8 cellular contexts compared by ENCODE assay signal in genomic region chr7:75072978-75073282, GRCh38. TPM values are rescaled to one million over a fixed set of nuclear protein-coding genes. Genes with fewer than 3 reads are reported as not detected.
A peak's percentile ranks its signal among the peaks of the same experiment; 100 is the strongest.
DNase-seq lines count a peak whose midpoint lies in the region; ATAC-seq and TF ChIP-seq lines count a peak whose summit lies in the region.

No MANE protein-coding gene starts in this region.

- no peaks in the 10 kb centered on the region for H3K27me3 Mint-ChIP-seq in naive thymus-derived CD4-positive, alpha-beta T cell

- H3F3A ChIP-seq in MM.1S (ENCODE audit: insufficient read depth, low read length), result no peaks in the 10 kb centered on the region

- peaks cover 0 to 14% (median 5%) of the 10 kb centered on the region in 5 donors for H3K36me3 Mint-ChIP-seq in naive thymus-derived CD4-positive, alpha-beta T cell

- peaks cover 32 to 39% (median 37%) of the 10 kb centered on the region in 11 experiments for H3K36me3 ChIP-seq in BLaER1 treated with 17β-estradiol and CSF1 and Interleukin-3, amounts not matched to agents 10 nM and 100 nM
- H3K36me3 ChIP-seq in MM.1S (replicated peaks; ENCODE audit: insufficient read depth, low read length), result no peaks in the 10 kb centered on the region; the same call in 1 of the 2 replicates
- peaks cover 6% of the 10 kb centered on the region for H3K36me3 ChIP-seq in ectodermal cell (ENCODE audit: control insufficient read depth, insufficient read depth, low read length)
- peaks cover 0 to 23% (median 5%) of the 10 kb centered on the region in 3 experiments for H3K36me3 ChIP-seq in naive thymus-derived CD4-positive, alpha-beta T cell (ENCODE audit: control insufficient read depth in 2 of 3, insufficient read depth in 3 of 3, low read length in 3 of 3)

- peak overlapping the region; percentile 76 to 99 (median 90) for H3K4me3 ChIP-seq in BLaER1 treated with 17β-estradiol and CSF1 and Interleukin-3, amounts not matched to agents 10 nM and 100 nM
- H3K4me3 ChIP-seq in MM.1S (ENCODE audit: low read length) (peak overlapping the region; percentile 91), ectodermal cell (ENCODE audit: insufficient read depth, low read depth, low read length) (peak overlapping the region; percentile 93)
- peak overlapping the region; percentile 69 for H3K4me3 ChIP-seq in naive thymus-derived CD4-positive, alpha-beta T cell (ENCODE audit: low read length)

- H3K27ac ChIP-seq in BLaER1 treated with 17β-estradiol and CSF1 and Interleukin-3, amounts not matched to agents 10 nM and 100 nM, result peak overlapping the region; percentile 91 to 97 (median 95)
- H3K27ac ChIP-seq in MM.1S (ENCODE audit: low read length), result peak overlapping the region; percentile 11; the same call in 1 of the 2 replicates
- peak overlapping the region; percentile 90 for H3K27ac ChIP-seq in ectodermal cell (ENCODE audit: insufficient read depth, low read depth, low read length, poor library complexity, severe bottlenecking)
- peak overlapping the region; percentile 86 for H3K27ac ChIP-seq in naive thymus-derived CD4-positive, alpha-beta T cell (ENCODE audit: low read depth, low read length)

- H3K9me3 ChIP-seq in BLaER1 treated with 17β-estradiol and CSF1 and Interleukin-3, amounts not matched to agents 10 nM and 100 nM (replicated peaks in 1 of 11), result no peaks in the 10 kb centered on the region
- H3K9me3 ChIP-seq in MM.1S (replicated peaks; ENCODE audit: insufficient read depth, low read length) (no peaks in the 10 kb centered on the region), ectodermal cell (ENCODE audit: control insufficient read depth, low read length) (no peaks in the 10 kb centered on the region)
- no peaks in the 10 kb centered on the region for H3K9me3 ChIP-seq in naive thymus-derived CD4-positive, alpha-beta T cell (ENCODE audit: control insufficient read depth in 2 of 3, low read length in 3 of 3)

- no peaks in the 10 kb centered on the region for H3K9me2 ChIP-seq in MM.1S (replicated peaks; ENCODE audit: insufficient read depth, low read length)

- WGBS in ectodermal cell, 2 experiments, result 5 to 6% methylated on average over 9 of the region's 9 CpGs

- peak overlapping the region; percentile 92 to 98 (median 94) for H3K27ac Mint-ChIP-seq in naive thymus-derived CD4-positive, alpha-beta T cell

- peaks cover 26% of the 10 kb centered on the region for H3K79me2 ChIP-seq in MM.1S (ENCODE audit: low read length)

- H3K4me1 ChIP-seq in BLaER1 treated with 17β-estradiol and CSF1 and Interleukin-3, amounts not matched to agents 10 nM and 100 nM, result peaks cover 8 to 21% (median 11%) of the 10 kb centered on the region in 10 experiments
- no peaks in the 10 kb centered on the region for H3K4me1 ChIP-seq in MM.1S (ENCODE audit: low read length)
- no peaks in the 10 kb centered on the region for H3K4me1 ChIP-seq in ectodermal cell (ENCODE audit: control insufficient read depth, insufficient read depth, low read length)
- H3K4me1 ChIP-seq in naive thymus-derived CD4-positive, alpha-beta T cell (ENCODE audit: control insufficient read depth in 2 of 2, insufficient read depth in 2 of 2, low read length in 2 of 2), result peaks cover 4 to 7% of the 10 kb centered on the region in 2 donors

- peak overlapping the region; percentile 93 to 99 (median 97) for H3K9ac ChIP-seq in BLaER1 treated with 17β-estradiol and CSF1 and Interleukin-3, amounts not matched to agents 10 nM and 100 nM
- peak overlapping the region; percentile 79 for H3K9ac ChIP-seq in MM.1S (ENCODE audit: low read length)

- peak overlapping the region; percentile 82 for H2AFZ ChIP-seq in MM.1S (ENCODE audit: low read length)

- CTCF ChIA-PET in naive thymus-derived CD4-positive, alpha-beta T cell (lab: Charles Lee), result interaction anchor here (0.7 to 0.9 kb wide), 2 partner anchors 448 to 688 kb away, joined by 3 to 5 read pairs; no protein-coding TSS in a partner anchor

- no peak for ATAC-seq in naive thymus-derived CD4-positive, alpha-beta T cell
- ATAC-seq in GM21526 (IDR thresholded peaks at IDR 0.05; ENCODE audit: low FRiP score, unreplicated experiment), result no peak

- H3K9me3 Mint-ChIP-seq in naive thymus-derived CD4-positive, alpha-beta T cell, result no peaks in the 10 kb centered on the region

- intact Hi-C loops in naive thymus-derived CD4-positive, alpha-beta T cell (cut with micrococcal nuclease), result loop anchor here in 1 of 2 donors (5.0 kb wide), 2 partner anchors 454 to 804 kb away; partner anchors contain the start of gene RHBDD2

- H4K20me1 ChIP-seq in BLaER1 treated with 17β-estradiol and CSF1 and Interleukin-3, amounts not matched to agents 10 nM and 100 nM, result no peaks in the 10 kb centered on the region
- no peaks in the 10 kb centered on the region for H4K20me1 ChIP-seq in MM.1S (ENCODE audit: insufficient read depth, low read length)

- no peaks in the 10 kb centered on the region for H3K27me3 ChIP-seq in BLaER1 treated with 17β-estradiol and CSF1 and Interleukin-3, amounts not matched to agents 10 nM and 100 nM
- H3K27me3 ChIP-seq in MM.1S (replicated peaks; ENCODE audit: insufficient read depth, low read length) (no peaks in the 10 kb centered on the region), ectodermal cell (ENCODE audit: control insufficient read depth, insufficient read depth, low read length, poor library complexity, severe bottlenecking) (no peaks in the 10 kb centered on the region)
- H3K27me3 ChIP-seq in naive thymus-derived CD4-positive, alpha-beta T cell (ENCODE audit: control insufficient read depth in 2 of 2, insufficient read depth in 2 of 2, low read length in 2 of 2), result no peaks in the 10 kb centered on the region

- TF ChIP-seq CTCF in MM.1S (IDR thresholded peaks at IDR 0.05; ENCODE audit: low read length), result no peak

- peak overlapping the region; percentile 84 to 99 (median 95) for H3K4me2 ChIP-seq in BLaER1 treated with 17β-estradiol and CSF1 and Interleukin-3, amounts not matched to agents 10 nM and 100 nM
- H3K4me2 ChIP-seq in MM.1S (ENCODE audit: low read depth, low read length), result peak overlapping the region; percentile 90

- POLR2A ChIA-PET in naive thymus-derived CD4-positive, alpha-beta T cell (lab: Charles Lee), result interaction anchor here (0.5 to 1.4 kb wide), 4 partner anchors 11 to 975 kb away, joined by 3 to 4 read pairs (median 3); partner anchors contain the start of genes MDH2, POR and STYXL1

- DNase-seq in MM.1S (no peak), NCI-H2107 (lab: John Stamatoyannopoulos, UW) (no peak)
- peak in 2 of 9 donors; percentile 5 to 12 for DNase-seq in naive thymus-derived CD4-positive, alpha-beta T cell
- no peak for DNase-seq in stimulated activated naive CD4-positive, alpha-beta T cell (lab: John Stamatoyannopoulos, UW)
- DNase-seq in stimulated activated CD4-positive, alpha-beta T cell treated with anti-CD3 and anti-CD28 coated beads, Interleukin-4, amount 100 ng/mL, for 24 hours, result no peak

- H3K4me1 Mint-ChIP-seq in naive thymus-derived CD4-positive, alpha-beta T cell, result peaks cover 0 to 15% (median 9%) of the 10 kb centered on the region in 7 donors

- peak overlapping the region; percentile 89 to 95 (median 92) for H3K4me3 Mint-ChIP-seq in naive thymus-derived CD4-positive, alpha-beta T cell

RNA-seq across cellular contexts. Expression of gene RCC1L, which starts 0.7 kb away (rescaled TPM):
- 50.5 TPM for polyA plus RNA-seq in ectodermal cell (2013, experiment 1 of 4)
- 47.7 TPM for polyA plus RNA-seq in ectodermal cell (2013, experiment 2 of 4)
- polyA plus RNA-seq in ectodermal cell (2013, experiment 3 of 4), result 38.7 TPM
- 44.7 TPM for polyA plus RNA-seq in ectodermal cell (2013, experiment 4 of 4)
- 10 to 100 TPM; 23.3 to 43.6 (median 28.3) TPM for total RNA-seq in naive thymus-derived CD4-positive, alpha-beta T cell
- 10 to 100 TPM; 33.6 to 43.8 TPM for polyA plus RNA-seq in naive thymus-derived CD4-positive, alpha-beta T cell

RNA-seq across cellular contexts. Expression of gene GTF2IRD2B, which starts 19.5 kb away (rescaled TPM):
- polyA plus RNA-seq in ectodermal cell (2013, experiment 1 of 4), result 20.7 TPM
- polyA plus RNA-seq in ectodermal cell (2013, experiment 2 of 4), result 19.5 TPM
- 16.3 TPM for polyA plus RNA-seq in ectodermal cell (2013, experiment 3 of 4)
- polyA plus RNA-seq in ectodermal cell (2013, experiment 4 of 4), result 15.1 TPM
- 10 to 100 TPM; 25.3 to 87.3 (median 55.0) TPM for total RNA-seq in naive thymus-derived CD4-positive, alpha-beta T cell
- 10 to 100 TPM; 27.8 to 36.1 TPM for polyA plus RNA-seq in naive thymus-derived CD4-positive, alpha-beta T cell

Comparison
In these comparisons a context has a peak if more than half of its experiments do, and no peak if none do; other contexts are left out.
1. H3K27ac ChIP-seq: peak in every context shown above with its lines; median percentile 95 in BLaER1 treated with 17β-estradiol and CSF1 and Interleukin-3, amounts not matched to agents 10 nM and 100 nM; 90 in ectodermal cell; 86 in naive thymus-derived CD4-positive, alpha-beta T cell; 11 in MM.1S.